In the genomic region with DNA sequence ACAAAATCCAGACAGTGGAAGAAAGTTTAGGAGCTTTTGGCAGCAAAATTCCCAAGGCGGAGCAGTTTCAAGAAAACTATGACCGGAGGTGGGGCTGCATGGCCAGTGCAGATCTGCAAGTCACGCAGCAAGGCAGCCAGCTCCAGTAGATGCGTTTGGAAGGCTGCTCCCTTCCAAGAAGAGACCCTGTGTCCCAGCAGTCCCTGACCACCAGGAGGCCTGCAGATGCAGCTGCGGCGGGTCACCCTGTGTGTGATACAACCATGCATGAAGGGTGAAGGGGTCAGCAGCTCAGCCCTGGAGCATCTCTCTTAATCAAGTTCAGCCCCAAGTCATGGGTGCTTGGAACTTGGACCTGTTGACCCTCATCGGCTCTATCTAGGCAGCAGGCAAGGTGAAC, we compare ENCODE assay signal across 35 cellular contexts. TPM values are rescaled to one million over a fixed set of nuclear protein-coding genes. Genes with fewer than 3 reads are reported as not detected.
"Had no signal": no experiment of that assay in that cellular context is flagged by ENCODE, and none has a peak within 500 bp of the region (broad histone marks: within the 10 kb centered on the region; RNA-seq: fewer than 3 reads in every experiment).

No MANE protein-coding gene starts in this region.

- H3K9me3 ChIP-seq: adrenal gland, body of pancreas, ovary had no signal

- ATAC-seq: activated T-cell treated with anti-CD3 and anti-CD28 coated beads, Interleukin-2, amount 50 U/mL, for 72 hours; body of pancreas; effector memory CD8-positive, alpha-beta T cell; esophagus mucosa; foreskin keratinocyte; left colon; right cardiac atrium; stimulated activated effector memory CD8-positive, alpha-beta T cell treated with anti-CD3 and anti-CD28 coated beads, Interleukin-12 subunit alpha, Interleukin-12 subunit beta, amount 100 ng/mL, for 72 hours had no signal

- H3K36me3 ChIP-seq: ovary, thoracic aorta had no signal

- H3K9me3 Mint-ChIP-seq: activated B cell treated with CpG ODN at 0.5 μM for 24 hours; activated naive CD4-positive, alpha-beta T cell treated with anti-CD3 and anti-CD28 coated beads for 36 hours; activated naive CD8-positive, alpha-beta T cell treated with anti-CD3 and anti-CD28 coated beads for 36 hours; activated T-cell treated with anti-CD3 and anti-CD28 coated beads, Interleukin-2, amount 50 U/mL, for 72 hours; effector memory CD8-positive, alpha-beta T cell; naive B cell; stimulated activated effector memory CD8-positive, alpha-beta T cell treated with anti-CD3 and anti-CD28 coated beads, Interleukin-12 subunit alpha, Interleukin-12 subunit beta, amount 100 ng/mL, for 72 hours; stimulated activated naive CD8-positive, alpha-beta T cell treated with anti-CD3 and anti-CD28 coated beads, Interleukin-15, Interleukin-2, amounts not matched to agents 100 ng/mL and 50 ng/mL, for 24 hours had no signal

- H3K4me3 ChIP-seq: adrenal gland, body of pancreas, cardiac muscle cell, coronary artery, dorsolateral prefrontal cortex, ovary, thoracic aorta had no signal

- H3K27me3 ChIP-seq: adrenal gland, body of pancreas, cardiac muscle cell, dorsolateral prefrontal cortex, foreskin keratinocyte, ovary had no signal

- H3K4me1 ChIP-seq: adrenal gland, body of pancreas, foreskin keratinocyte had no signal

- H3K36me3 Mint-ChIP-seq: activated naive CD8-positive, alpha-beta T cell treated with anti-CD3 and anti-CD28 coated beads for 36 hours; naive B cell had no signal

- DNase-seq: activated B cell treated with CpG ODN at 0.5 μM for 24 hours; activated CD4-positive, alpha-beta T cell treated with anti-CD3 and anti-CD28 coated beads for 4 hours; activated CD4-positive, alpha-beta T cell treated with anti-CD3 and anti-CD28 coated beads, Interleukin-2, amount 50 U/mL, for 4 hours; activated effector memory CD4-positive, alpha-beta T cell treated with Interleukin-2 at 50 U/mL for 16 hours; activated naive CD4-positive, alpha-beta T cell treated with anti-CD3 and anti-CD28 coated beads for 36 hours; activated naive CD8-positive, alpha-beta T cell treated with anti-CD3 and anti-CD28 coated beads for 36 hours; activated T-cell treated with anti-CD3 and anti-CD28 coated beads for 4 hours; activated T-cell treated with anti-CD3 and anti-CD28 coated beads, Interleukin-2, amount 50 U/mL, for 72 hours; adrenal gland; aorta; body of pancreas; dorsolateral prefrontal cortex; effector memory CD8-positive, alpha-beta T cell; foreskin keratinocyte; kidney; left colon; naive B cell; nephron progenitor cell; right cardiac atrium; stimulated activated CD4-positive, alpha-beta T cell treated with anti-CD3 and anti-CD28 coated beads, Interleukin-12 subunit alpha, Interleukin-12 subunit beta, amount 100 ng/mL, for 4 hours; stimulated activated CD4-positive, alpha-beta T cell treated with anti-CD3 and anti-CD28 coated beads, Interleukin-4, amount 100 ng/mL, for 24 hours; T-helper 9 cell; trophoblast cell had no signal

- H3K4me1 Mint-ChIP-seq: activated B cell treated with CpG ODN at 0.5 μM for 24 hours; activated naive CD8-positive, alpha-beta T cell treated with anti-CD3 and anti-CD28 coated beads for 36 hours; mesothelial cell of epicardium; naive B cell; stimulated activated effector memory CD8-positive, alpha-beta T cell treated with anti-CD3 and anti-CD28 coated beads, Interleukin-12 subunit alpha, Interleukin-12 subunit beta, amount 100 ng/mL, for 72 hours had no signal

- H3K27ac Mint-ChIP-seq: activated B cell treated with CpG ODN at 0.5 μM for 24 hours; activated naive CD4-positive, alpha-beta T cell treated with anti-CD3 and anti-CD28 coated beads for 36 hours; activated naive CD8-positive, alpha-beta T cell treated with anti-CD3 and anti-CD28 coated beads for 36 hours; activated T-cell treated with anti-CD3 and anti-CD28 coated beads, Interleukin-2, amount 50 U/mL, for 72 hours; effector memory CD8-positive, alpha-beta T cell; mesothelial cell of epicardium; nephron progenitor cell; stimulated activated effector memory CD8-positive, alpha-beta T cell treated with anti-CD3 and anti-CD28 coated beads, Interleukin-12 subunit alpha, Interleukin-12 subunit beta, amount 100 ng/mL, for 72 hours; stimulated activated naive CD8-positive, alpha-beta T cell treated with anti-CD3 and anti-CD28 coated beads, Interleukin-15, Interleukin-2, amounts not matched to agents 100 ng/mL and 50 ng/mL, for 24 hours had no signal

- FAIRE-seq: endothelial cell of umbilical vein, kidney, urothelium cell line had no signal

- H3K27me3 Mint-ChIP-seq: activated naive CD8-positive, alpha-beta T cell treated with anti-CD3 and anti-CD28 coated beads for 36 hours; stimulated activated naive CD8-positive, alpha-beta T cell treated with anti-CD3 and anti-CD28 coated beads, Interleukin-15, Interleukin-2, amounts not matched to agents 100 ng/mL and 50 ng/mL, for 24 hours had no signal

- H3K4me3 Mint-ChIP-seq: activated B cell treated with CpG ODN at 0.5 μM for 24 hours; activated naive CD4-positive, alpha-beta T cell treated with anti-CD3 and anti-CD28 coated beads for 36 hours; activated naive CD8-positive, alpha-beta T cell treated with anti-CD3 and anti-CD28 coated beads for 36 hours; activated T-cell treated with anti-CD3 and anti-CD28 coated beads, Interleukin-2, amount 50 U/mL, for 72 hours; effector memory CD8-positive, alpha-beta T cell; mesothelial cell of epicardium; naive B cell; nephron progenitor cell; stimulated activated effector memory CD8-positive, alpha-beta T cell treated with anti-CD3 and anti-CD28 coated beads, Interleukin-12 subunit alpha, Interleukin-12 subunit beta, amount 100 ng/mL, for 72 hours; stimulated activated naive CD8-positive, alpha-beta T cell treated with anti-CD3 and anti-CD28 coated beads, Interleukin-15, Interleukin-2, amounts not matched to agents 100 ng/mL and 50 ng/mL, for 24 hours had no signal

- H3K27ac ChIP-seq: adrenal gland, body of pancreas, cardiac muscle cell, coronary artery, dorsolateral prefrontal cortex, foreskin keratinocyte, ovary, thoracic aorta had no signal

RNA-seq across cellular contexts. Expression of a gene that starts 30.1 kb away (rescaled TPM):
- total RNA-seq: activated naive CD4-positive, alpha-beta T cell treated with anti-CD3 and anti-CD28 coated beads for 36 hours; activated T-cell treated with anti-CD3 and anti-CD28 coated beads, Interleukin-2, amount 50 U/mL, for 72 hours; cardiac muscle cell; endothelial cell of umbilical vein; pulmonary artery endothelial cell; T-helper 1 cell treated with Interleukin-12 subunit alpha and Interleukin-12 subunit beta and Interleukin-4 antibody, amounts not matched to agents 30 ng/mL and 1 ng/mL, for 36 hours had no signal
- polyA plus RNA-seq: cardiac muscle cell, endothelial cell of umbilical vein had no signal
